ENCODE assay signal across 8 cellular contexts in the genomic region with DNA sequence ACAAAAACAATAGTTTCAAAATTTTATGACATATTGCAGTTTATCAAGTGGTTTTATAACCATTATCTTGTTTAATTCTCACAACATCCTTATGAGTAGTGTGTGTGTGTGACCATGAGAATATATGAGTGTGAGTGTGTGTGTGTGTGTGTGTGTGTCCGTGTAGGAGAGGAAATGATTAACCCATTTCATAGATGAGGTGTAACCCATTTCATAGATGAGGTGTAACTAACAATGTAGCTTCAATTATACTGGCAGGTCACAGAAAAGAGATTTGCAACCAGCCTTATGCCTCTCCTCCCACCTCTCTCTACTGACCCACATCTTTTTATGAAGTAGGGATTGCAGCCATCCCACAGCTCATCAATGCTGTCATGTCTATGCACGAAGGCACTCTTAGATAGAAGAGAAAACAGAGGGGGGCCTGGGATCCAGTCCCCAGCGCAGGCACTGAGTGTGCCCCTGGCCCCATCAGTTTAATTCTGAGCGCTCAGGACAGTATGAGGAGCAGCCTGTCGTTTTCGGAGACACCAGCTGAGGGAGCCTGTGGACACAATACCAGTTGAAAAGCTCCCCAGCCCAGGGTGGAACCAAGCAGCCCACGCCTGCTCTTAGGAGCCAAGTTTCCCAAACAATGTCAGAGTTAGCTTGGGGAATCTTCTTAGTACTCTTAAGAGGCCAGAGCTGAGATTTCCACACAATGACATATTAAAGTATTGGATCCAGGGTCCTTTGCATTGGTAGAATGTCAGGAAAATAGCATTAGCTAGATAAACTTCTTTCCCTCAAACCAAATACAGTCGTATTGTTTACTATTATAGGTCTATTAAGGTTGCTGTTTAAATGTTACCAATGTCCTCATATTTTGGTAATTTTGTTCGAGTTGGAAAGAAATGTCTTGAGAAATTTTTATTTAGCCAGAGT.
DNase-seq lines count a peak whose midpoint lies in the region; ATAC-seq and TF ChIP-seq lines count a peak whose summit lies in the region.

No MANE protein-coding gene starts in this region.

- no peak overlapping the region for H3K4me3 ChIP-seq in BE2C (ENCODE audit: low read depth, low read length)
- no peak overlapping the region for H3K4me3 ChIP-seq in cardiac muscle cell
- no peak overlapping the region for H3K4me3 ChIP-seq in prostate gland

- H3K27me3 ChIP-seq in BE2C, result no peaks in the 10 kb centered on the region
- H3K27me3 ChIP-seq in cardiac muscle cell, result no peaks in the 10 kb centered on the region
- no peaks in the 10 kb centered on the region for H3K27me3 ChIP-seq in prostate gland (replicated peaks; ENCODE audit: insufficient read depth)

- no peak for TF ChIP-seq POLR2A in prostate gland (IDR thresholded peaks at IDR 0.05)

- ATAC-seq in GM18861 (IDR thresholded peaks at IDR 0.05; ENCODE audit: unreplicated experiment) (peak; percentile 72), HG02981 (IDR thresholded peaks at IDR 0.05; ENCODE audit: unreplicated experiment) (peak; percentile 74)

- H3K27ac ChIP-seq in cardiac muscle cell, result no peak overlapping the region
- no peak overlapping the region for H3K27ac ChIP-seq in prostate gland

- peak; percentile 82 for DNase-seq in BE2C
- peak; percentile 62 for DNase-seq in NCI-H226
- DNase-seq in activated naive CD4-positive, alpha-beta T cell treated with anti-CD3 and anti-CD28 coated beads, Interleukin-2, amount 50 U/mL, for 16 hours, result peak; percentile 13
- DNase-seq in cardiac muscle cell (ENCODE audit: low read depth in 1 of 2, low spot score in 1 of 2), result peak; percentile 80 to 90
- DNase-seq in prostate gland (ENCODE audit: low spot score), result peak; percentile 70
- no peak for DNase-seq in NCI-H187 treated with DMSO at 0.1 percent for 48 hours (lab: John Stamatoyannopoulos, UW)

- H3K9me3 ChIP-seq in BE2C (no peaks in the 10 kb centered on the region), cardiac muscle cell (ENCODE audit: low read depth) (no peaks in the 10 kb centered on the region), prostate gland (no peaks in the 10 kb centered on the region)

- 19% methylated on average over 9 of the region's 9 CpGs for WGBS in prostate gland

- H3K4me1 ChIP-seq in BE2C, result peaks cover 5% of the 10 kb centered on the region; the same call in 1 of the 2 replicates
- peaks cover 7% of the 10 kb centered on the region for H3K4me1 ChIP-seq in cardiac muscle cell (ENCODE audit: low read depth)
- no peaks in the 10 kb centered on the region for H3K4me1 ChIP-seq in prostate gland (replicated peaks)

- intact Hi-C loops in prostate gland (cut with DNase I), result loop anchor here (5.0 to 10.0 kb wide), 4 partner anchors 122 to 419 kb away; no protein-coding TSS in a partner anchor

- no peaks in the 10 kb centered on the region for H3K36me3 ChIP-seq in BE2C
- H3K36me3 ChIP-seq in cardiac muscle cell, result no peaks in the 10 kb centered on the region
- no peaks in the 10 kb centered on the region for H3K36me3 ChIP-seq in prostate gland

- TF ChIP-seq CTCF in BE2C (IDR thresholded peaks at IDR 0.05; ENCODE audit: low read depth, low read length), result peak; percentile 82
- peak; percentile 79 for TF ChIP-seq CTCF in cardiac muscle cell (IDR thresholded peaks at IDR 0.05; ENCODE audit: low read depth, low read length)
- peak; percentile 38 to 73 (median 55) for TF ChIP-seq CTCF in prostate gland (IDR thresholded peaks at IDR 0.05)
